Comparison of ENCODE assay signal across 8 cellular contexts in the genomic region with DNA sequence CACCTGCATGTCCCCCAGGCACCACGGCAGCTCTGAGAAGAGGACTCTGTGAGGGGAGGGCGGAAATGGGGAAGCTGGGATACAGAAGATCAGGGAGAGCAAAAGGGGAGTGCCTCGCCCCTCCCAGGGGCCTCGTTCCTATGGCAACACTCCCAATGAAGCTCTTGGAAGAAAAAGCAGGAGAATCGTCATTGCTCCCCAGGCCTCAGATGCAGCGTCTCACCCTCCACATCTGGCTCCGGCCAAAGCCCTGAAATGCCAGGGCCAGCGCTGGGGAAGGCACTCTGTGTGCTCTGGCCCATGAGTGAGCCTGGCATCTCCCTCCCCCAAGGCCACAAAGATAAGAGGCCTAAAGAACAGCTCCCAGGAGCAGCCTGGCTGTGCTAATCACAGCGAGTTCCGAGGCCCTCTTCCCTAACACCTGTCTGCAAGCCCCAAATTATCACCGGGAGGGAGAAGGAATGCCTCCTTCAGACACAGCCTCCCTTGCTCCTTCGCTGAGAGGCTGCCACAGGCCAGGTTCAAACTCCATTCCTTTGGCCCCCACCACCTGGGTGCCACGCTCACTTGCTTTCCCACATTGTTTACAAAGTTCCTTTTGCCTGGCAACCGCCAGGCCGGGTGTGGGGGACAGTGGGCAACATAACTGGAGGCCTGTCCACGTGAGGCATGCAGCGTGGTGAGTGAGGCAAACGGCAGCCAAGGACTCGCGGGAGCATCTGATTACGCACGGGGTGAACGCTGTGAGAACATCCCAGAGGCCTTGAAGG. TPM values are rescaled to one million over a fixed set of nuclear protein-coding genes. Genes with fewer than 3 reads are reported as not detected.
DNase-seq lines count a peak whose midpoint lies in the region; ATAC-seq and TF ChIP-seq lines count a peak whose summit lies in the region.

No MANE protein-coding gene starts in this region.

- H3K36me3 ChIP-seq in MG63 (no peaks in the 10 kb centered on the region), breast epithelium (no peaks in the 10 kb centered on the region)

- H3K27me3 ChIP-seq in MG63 (no peaks in the 10 kb centered on the region), breast epithelium (no peaks in the 10 kb centered on the region)

- no peak for TF ChIP-seq CTCF in breast epithelium (IDR thresholded peaks at IDR 0.05)

- no peaks in the 10 kb centered on the region for H3K9me3 Mint-ChIP-seq in stimulated activated naive CD8-positive, alpha-beta T cell treated with anti-CD3 and anti-CD28 coated beads, Interleukin-15, amount 100 ng/mL, for 72 hours

- intact Hi-C loops in breast epithelium (cut with DNase I; ENCODE audit: low total_unique reads) (no loop called here), left colon (cut with DNase I, micrococcal nuclease) (no loop called here)

- H3K27ac ChIP-seq in breast epithelium = peak overlapping the region; percentile 86 to 87

- peaks cover 64% of the 10 kb centered on the region for H3K4me1 Mint-ChIP-seq in stimulated activated naive CD8-positive, alpha-beta T cell treated with anti-CD3 and anti-CD28 coated beads, Interleukin-15, amount 100 ng/mL, for 72 hours

- peak; percentile 40 for ATAC-seq in left colon
- no peak for ATAC-seq in stimulated activated naive CD8-positive, alpha-beta T cell treated with anti-CD3 and anti-CD28 coated beads, Interleukin-15, amount 100 ng/mL, for 72 hours
- ATAC-seq in GM18909 (IDR thresholded peaks at IDR 0.05; ENCODE audit: poor library complexity, unreplicated experiment) = no peak
- no peak for ATAC-seq in GM19452 (IDR thresholded peaks at IDR 0.05; ENCODE audit: unreplicated experiment)

- DNase-seq in Ammon's horn (ENCODE audit: low spot score) (peak; percentile 33), MG63 (peak; percentile 21), breast epithelium (ENCODE audit: low spot score in 2 of 2) (peak; percentile 55 to 68), left colon (peak in 1 of 2 donors; percentile 77), NCI-H82 (lab: John Stamatoyannopoulos, UW) (no peak)
- no peak for DNase-seq in stimulated activated naive CD8-positive, alpha-beta T cell treated with anti-CD3 and anti-CD28 coated beads, Interleukin-15, amount 100 ng/mL, for 72 hours

- H3K4me3 Mint-ChIP-seq in stimulated activated naive CD8-positive, alpha-beta T cell treated with anti-CD3 and anti-CD28 coated beads, Interleukin-15, amount 100 ng/mL, for 72 hours = peak overlapping the region; percentile 63 to 73

- H3K4me1 ChIP-seq in breast epithelium = peaks cover 15 to 16% of the 10 kb centered on the region in 2 donors

- H3K9me3 ChIP-seq in MG63 (no peaks in the 10 kb centered on the region), breast epithelium (no peaks in the 10 kb centered on the region)

- H3K27me3 Mint-ChIP-seq in stimulated activated naive CD8-positive, alpha-beta T cell treated with anti-CD3 and anti-CD28 coated beads, Interleukin-15, amount 100 ng/mL, for 72 hours = no peaks in the 10 kb centered on the region

- H3K4me3 ChIP-seq in MG63 (no peak overlapping the region), breast epithelium (peak overlapping the region in 1 of 3 donors; percentile 24)

- peak overlapping the region; percentile 95 to 99 for H3K27ac Mint-ChIP-seq in stimulated activated naive CD8-positive, alpha-beta T cell treated with anti-CD3 and anti-CD28 coated beads, Interleukin-15, amount 100 ng/mL, for 72 hours

- no peak for TF ChIP-seq POLR2A in breast epithelium (IDR thresholded peaks at IDR 0.05)

RNA-seq across cellular contexts. Expression of a gene that starts 27.8 kb away (rescaled TPM):
- 10.5 and 11.4 TPM in 2 replicates for total RNA-seq in MG63 (2014; rRNA removed; shearing (Covaris generic); ENCODE audit: low replicate concordance)
- total RNA-seq in breast epithelium = 100 to 1,000 TPM in 2 of 3 donors, 10 to 100 TPM in 1; 62.6 to 121 (median 112) TPM
- 100 to 1,000 TPM; 110 to 165 TPM for total RNA-seq in left colon

Comparison
In these comparisons a context has a peak if more than half of its experiments do, and no peak if none do; other contexts are left out.
1. DNase-seq: peak in Ammon's horn (single experiment), MG63 (single experiment) and breast epithelium (2 of 2); none in stimulated activated naive CD8-positive, alpha-beta T cell treated with anti-CD3 and anti-CD28 coated beads, Interleukin-15, amount 100 ng/mL, for 72 hours (0 of 2) and NCI-H82 (single experiment).